ENCODE assay signal across 11 cellular contexts in genomic region chr9:91810286-91810905, GRCh38.
"Had no signal": no experiment of that assay in that cellular context is flagged by ENCODE, and none has a peak within 500 bp of the region (broad histone marks: within the 10 kb centered on the region; RNA-seq: fewer than 3 reads in every experiment).

No MANE protein-coding gene starts in this region.

- H3K36me3 Mint-ChIP-seq: natural killer cell had no signal

- ATAC-seq: activated naive CD8-positive, alpha-beta T cell treated with anti-CD3 and anti-CD28 coated beads, Interleukin-2, amount 50 U/mL, for 24 hours; gastroesophageal sphincter; natural killer cell had no signal

- H3K27ac Mint-ChIP-seq: activated CD4-positive, alpha-beta memory T cell treated with anti-CD3 and anti-CD28 coated beads, Interleukin-2, amount 10 ng/mL, durations not matched to agents 7 days and 5 days; activated naive CD8-positive, alpha-beta T cell treated with anti-CD3 and anti-CD28 coated beads, Interleukin-2, amount 50 U/mL, for 24 hours; natural killer cell had no signal

- H3K4me3 Mint-ChIP-seq: activated CD4-positive, alpha-beta memory T cell treated with anti-CD3 and anti-CD28 coated beads, Interleukin-2, amount 10 ng/mL, durations not matched to agents 7 days and 5 days; activated naive CD8-positive, alpha-beta T cell treated with anti-CD3 and anti-CD28 coated beads, Interleukin-2, amount 50 U/mL, for 24 hours; natural killer cell had no signal

- DNase-seq: activated CD4-positive, alpha-beta memory T cell treated with anti-CD3 and anti-CD28 coated beads, Interleukin-2, amount 10 ng/mL, durations not matched to agents 7 days and 5 days; activated CD4-positive, alpha-beta T cell treated with anti-CD3 and anti-CD28 coated beads for 1 hour; activated naive CD4-positive, alpha-beta T cell treated with Interleukin-2 at 50 U/mL for 16 hours; activated naive CD8-positive, alpha-beta T cell treated with anti-CD3 and anti-CD28 coated beads, Interleukin-2, amount 50 U/mL, for 24 hours; effector CD4-positive, alpha-beta T cell; hypothalamus; mucosa of descending colon; natural killer cell; occipital lobe; stomach had no signal

- H3K9me3 Mint-ChIP-seq: activated CD4-positive, alpha-beta memory T cell treated with anti-CD3 and anti-CD28 coated beads, Interleukin-2, amount 10 ng/mL, durations not matched to agents 7 days and 5 days; activated naive CD8-positive, alpha-beta T cell treated with anti-CD3 and anti-CD28 coated beads, Interleukin-2, amount 50 U/mL, for 24 hours; natural killer cell had no signal

- H3K4me1 Mint-ChIP-seq: activated CD4-positive, alpha-beta memory T cell treated with anti-CD3 and anti-CD28 coated beads, Interleukin-2, amount 10 ng/mL, durations not matched to agents 7 days and 5 days; activated naive CD8-positive, alpha-beta T cell treated with anti-CD3 and anti-CD28 coated beads, Interleukin-2, amount 50 U/mL, for 24 hours; natural killer cell had no signal
